In the genomic region with DNA sequence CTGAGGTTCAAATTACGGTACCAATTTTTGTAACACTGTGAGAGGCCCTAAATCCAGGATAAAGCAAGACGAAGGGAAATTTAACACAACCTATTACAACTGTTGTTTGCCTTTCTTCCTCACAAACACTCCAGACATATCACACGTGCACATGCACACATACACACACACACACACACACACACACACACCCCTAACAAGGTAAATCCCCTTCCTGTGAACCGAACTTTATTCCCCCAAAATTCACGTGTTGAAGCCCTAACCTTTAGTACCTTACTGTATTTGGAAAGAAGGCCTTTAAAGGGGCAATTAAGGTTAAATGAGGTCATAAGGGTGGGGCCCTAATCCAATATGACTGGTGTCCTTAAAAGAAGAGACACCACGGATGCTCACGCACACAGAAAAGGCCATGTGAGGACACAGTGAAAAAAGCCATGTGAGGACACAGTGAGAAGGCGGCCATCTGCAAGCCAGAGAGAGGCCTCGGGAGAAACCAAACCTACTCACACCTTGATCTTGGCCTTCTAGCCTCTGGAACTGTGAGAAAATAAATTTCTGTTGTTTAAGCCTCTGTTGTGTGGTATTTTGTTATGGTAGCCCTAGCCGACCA, we compare ENCODE assay signal across 12 cellular contexts. TPM values are rescaled to one million over a fixed set of nuclear protein-coding genes. Genes with fewer than 3 reads are reported as not detected.
A peak's percentile ranks its signal among the peaks of the same experiment; 100 is the strongest.
DNase-seq lines count a peak whose midpoint lies in the region; ATAC-seq and TF ChIP-seq lines count a peak whose summit lies in the region.
"Had no signal": no experiment of that assay in that cellular context is flagged by ENCODE, and none has a peak within 500 bp of the region (broad histone marks: within the 10 kb centered on the region; RNA-seq: fewer than 3 reads in every experiment).

No MANE protein-coding gene starts in this region.

- no peak for ATAC-seq in sciatic nerve

- no peaks in the 10 kb centered on the region for H3K9me3 ChIP-seq in suprapubic skin

- no peak for TF ChIP-seq EP300 in suprapubic skin (IDR thresholded peaks at IDR 0.05)

- H3K4me3 Mint-ChIP-seq in activated naive CD4-positive, alpha-beta T cell treated with anti-CD3 and anti-CD28 coated beads, Interleukin-2, amount 50 U/mL, for 24 hours, result peak overlapping the region; percentile 98
- no peak overlapping the region for H3K4me3 Mint-ChIP-seq in activated naive CD4-positive, alpha-beta T cell treated with anti-CD3 and anti-CD28 coated beads, Interleukin-2, amount 10 ng/mL, durations not matched to agents 7 days and 5 days
- H3K4me3 Mint-ChIP-seq in dendritic cell treated with granulocyte-macrophage colony-stimulating factor and Interleukin-4, amounts not matched to agents 40 ng/mL and 50 ng/mL, for 4 days, result no peak overlapping the region

- no peaks in the 10 kb centered on the region for H3K36me3 Mint-ChIP-seq in activated naive CD4-positive, alpha-beta T cell treated with anti-CD3 and anti-CD28 coated beads, Interleukin-2, amount 50 U/mL, for 24 hours
- peaks cover 7% of the 10 kb centered on the region for H3K36me3 Mint-ChIP-seq in activated naive CD4-positive, alpha-beta T cell treated with anti-CD3 and anti-CD28 coated beads, Interleukin-2, amount 10 ng/mL, durations not matched to agents 7 days and 5 days
- H3K36me3 Mint-ChIP-seq in dendritic cell treated with granulocyte-macrophage colony-stimulating factor and Interleukin-4, amounts not matched to agents 40 ng/mL and 50 ng/mL, for 4 days (ENCODE audit: low read depth), result peaks cover 14% of the 10 kb centered on the region

- H3K4me1 Mint-ChIP-seq in activated naive CD4-positive, alpha-beta T cell treated with anti-CD3 and anti-CD28 coated beads, Interleukin-2, amount 50 U/mL, for 24 hours, result peaks cover 39% of the 10 kb centered on the region
- peaks cover 36% of the 10 kb centered on the region for H3K4me1 Mint-ChIP-seq in activated naive CD4-positive, alpha-beta T cell treated with anti-CD3 and anti-CD28 coated beads, Interleukin-2, amount 10 ng/mL, durations not matched to agents 7 days and 5 days
- H3K4me1 Mint-ChIP-seq in dendritic cell treated with granulocyte-macrophage colony-stimulating factor and Interleukin-4, amounts not matched to agents 40 ng/mL and 50 ng/mL, for 4 days (ENCODE audit: low read depth), result peaks cover 39% of the 10 kb centered on the region

- no peaks in the 10 kb centered on the region for H3K27me3 ChIP-seq in suprapubic skin

- 82% methylated on average over 10 of the region's 10 CpGs for WGBS in suprapubic skin

- intact Hi-C loops in dendritic cell treated with granulocyte-macrophage colony-stimulating factor and Interleukin-4, amounts not matched to agents 40 ng/mL and 50 ng/mL, for 4 days (cut with micrococcal nuclease), result loop anchor here (10.0 kb wide), 1 partner anchor 936 kb away; a partner anchor contains a TSS
- intact Hi-C loops in sciatic nerve (cut with DNase I), result no loop called here

- CTCF ChIA-PET in activated naive CD4-positive, alpha-beta T cell treated with anti-CD3 and anti-CD28 coated beads, Interleukin-2, amount 10 ng/mL, durations not matched to agents 7 days and 5 days (lab: Charles Lee), result interaction anchor here (0.6 kb wide), 1 partner anchor 104 kb away, joined by 3 read pairs; no protein-coding TSS in a partner anchor

- TF ChIP-seq POLR2A in suprapubic skin (IDR thresholded peaks at IDR 0.05), result no peak

- peaks cover 10% of the 10 kb centered on the region for H3K36me3 ChIP-seq in suprapubic skin

- H3K27me3 Mint-ChIP-seq in activated naive CD4-positive, alpha-beta T cell treated with anti-CD3 and anti-CD28 coated beads, Interleukin-2, amount 50 U/mL, for 24 hours, result no peaks in the 10 kb centered on the region
- no peaks in the 10 kb centered on the region for H3K27me3 Mint-ChIP-seq in activated naive CD4-positive, alpha-beta T cell treated with anti-CD3 and anti-CD28 coated beads, Interleukin-2, amount 10 ng/mL, durations not matched to agents 7 days and 5 days
- peaks cover 8% of the 10 kb centered on the region for H3K27me3 Mint-ChIP-seq in dendritic cell treated with granulocyte-macrophage colony-stimulating factor and Interleukin-4, amounts not matched to agents 40 ng/mL and 50 ng/mL, for 4 days

- no peaks in the 10 kb centered on the region for H3K9me3 Mint-ChIP-seq in activated naive CD4-positive, alpha-beta T cell treated with anti-CD3 and anti-CD28 coated beads, Interleukin-2, amount 50 U/mL, for 24 hours
- no peaks in the 10 kb centered on the region for H3K9me3 Mint-ChIP-seq in activated naive CD4-positive, alpha-beta T cell treated with anti-CD3 and anti-CD28 coated beads, Interleukin-2, amount 10 ng/mL, durations not matched to agents 7 days and 5 days
- H3K9me3 Mint-ChIP-seq in dendritic cell treated with granulocyte-macrophage colony-stimulating factor and Interleukin-4, amounts not matched to agents 40 ng/mL and 50 ng/mL, for 4 days, result no peaks in the 10 kb centered on the region

- H3K27ac Mint-ChIP-seq in activated naive CD4-positive, alpha-beta T cell treated with anti-CD3 and anti-CD28 coated beads, Interleukin-2, amount 50 U/mL, for 24 hours, result peak overlapping the region; percentile 5
- H3K27ac Mint-ChIP-seq in activated naive CD4-positive, alpha-beta T cell treated with anti-CD3 and anti-CD28 coated beads, Interleukin-2, amount 10 ng/mL, durations not matched to agents 7 days and 5 days, result no peak overlapping the region
- peak overlapping the region; percentile 88 for H3K27ac Mint-ChIP-seq in dendritic cell treated with granulocyte-macrophage colony-stimulating factor and Interleukin-4, amounts not matched to agents 40 ng/mL and 50 ng/mL, for 4 days

- peaks cover 25% of the 10 kb centered on the region for H3K4me1 ChIP-seq in suprapubic skin

- DNase-seq in activated naive CD4-positive, alpha-beta T cell treated with anti-CD3 and anti-CD28 coated beads, Interleukin-2, amount 10 ng/mL, durations not matched to agents 7 days and 5 days, result no peak
- DNase-seq in SK-N-DZ (ENCODE audit: low spot score), result peak; percentile 45
- DNase-seq in NCI-H2171 treated with DMSO at 0.1 percent for 48 hours (lab: John Stamatoyannopoulos, UW), result no peak
- no peak for DNase-seq in suprapubic skin (ENCODE audit: low spot score in 2 of 2)
- no peak for DNase-seq in sciatic nerve (ENCODE audit: low spot score)
- DNase-seq in NCI-H2107 (lab: John Stamatoyannopoulos, UW), result no peak
- DNase-seq: activated CD4-positive, alpha-beta T cell treated with anti-CD3 and anti-CD28 coated beads, Interleukin-2, amount 50 U/mL, for 48 hours; NCI-H1092 had no signal

- no peak overlapping the region for H3K27ac ChIP-seq in suprapubic skin
- H3K27ac ChIP-seq: HL-60 had no signal

- no peak for TF ChIP-seq CTCF in suprapubic skin (IDR thresholded peaks at IDR 0.05)

- no peak overlapping the region for H3K4me3 ChIP-seq in suprapubic skin

RNA-seq across cellular contexts. Expression of a gene that starts 1.8 kb away (rescaled TPM):
- 51.5 and 53.6 TPM in 2 replicates for polyA plus RNA-seq in SK-N-DZ (2014; cell fraction: cytosol; rRNA removed)
- 36.0 and 39.5 TPM in 2 replicates for polyA plus RNA-seq in SK-N-DZ (2014; cell fraction: nucleus; rRNA removed)
- 10 to 100 TPM; 24.1 to 37.4 (median 29.9) TPM for total RNA-seq in suprapubic skin
- total RNA-seq in sciatic nerve, result 44.1 TPM

RNA-seq across cellular contexts. Expression of a gene that starts 35.0 kb away (rescaled TPM):
- polyA plus RNA-seq in SK-N-DZ (2014; cell fraction: cytosol; rRNA removed), result 0.22 and 0.42 TPM in 2 replicates
- polyA plus RNA-seq in SK-N-DZ (2014; cell fraction: nucleus; rRNA removed), result 2.9 and 3.1 TPM in 2 replicates
- 1 to 10 TPM in 1 of 4 donors, under 1 TPM in 3; 0.19 to 1.9 (median 0.40) TPM for total RNA-seq in suprapubic skin
- 0.89 TPM for total RNA-seq in sciatic nerve
- total RNA-seq: epithelial cell of proximal tubule had no signal
